Comparison of ENCODE assay signal across 15 cellular contexts in the genomic region with DNA sequence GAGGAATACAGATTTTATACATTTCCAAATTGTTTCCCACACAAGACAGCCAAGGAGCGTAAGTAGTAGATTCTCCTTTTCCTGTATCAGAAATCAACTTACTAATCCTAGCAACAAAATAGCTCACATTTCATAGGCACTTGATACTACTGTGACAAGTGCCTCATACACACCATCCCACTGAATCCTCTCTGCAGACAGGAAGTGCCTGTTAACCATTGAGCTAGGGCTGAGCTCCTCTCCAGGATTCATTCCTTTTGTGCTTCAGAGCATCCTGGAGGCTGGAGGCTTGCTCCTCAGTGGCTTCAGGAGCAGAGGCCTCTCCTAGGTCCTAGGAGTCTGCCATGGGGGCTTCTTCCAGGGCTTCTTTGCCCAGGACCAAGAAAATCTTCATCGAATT. TPM values are rescaled to one million over a fixed set of nuclear protein-coding genes. Genes with fewer than 3 reads are reported as not detected.
A peak's percentile ranks its signal among the peaks of the same experiment; 100 is the strongest.
DNase-seq lines count a peak whose midpoint lies in the region; ATAC-seq and TF ChIP-seq lines count a peak whose summit lies in the region.
"Had no signal": no experiment of that assay in that cellular context is flagged by ENCODE, and none has a peak within 500 bp of the region (broad histone marks: within the 10 kb centered on the region; RNA-seq: fewer than 3 reads in every experiment).

No MANE protein-coding gene starts in this region.

- WGBS in mesodermal cell (ENCODE audit: insufficient coverage in 2 of 2), 2 experiments: 96 to 100% methylated on average over 1 to 2 of the region's 2 CpGs

- H3K27ac ChIP-seq in mesodermal cell (ENCODE audit: low read depth, low read length, severe bottlenecking): peak overlapping the region; percentile 36
- H3K27ac ChIP-seq: BLaER1, KMS-11 had no signal

- no peak for ATAC-seq in stimulated activated naive B cell treated with anti-CD40 and anti-IgM and Interleukin-4, amounts not matched to agents 10 μg/mL and 1 μg/mL and 100 μg/mL, for 72 hours (replicated peaks)
- ATAC-seq in activated T-cell treated with anti-CD3 and anti-CD28 coated beads, Interleukin-2, amount 50 U/mL, for 72 hours (replicated peaks in 1 of 2): no peak

- DNase-seq in DMS53 (lab: John Stamatoyannopoulos, UW) (peak; percentile 68), EH (ENCODE audit: low read depth) (peak; percentile 5), NCI-H2107 treated with DMSO at 0.1 percent for 48 hours (lab: John Stamatoyannopoulos, UW; ENCODE audit: unreplicated experiment) (peak; percentile 76), GM10266 (ENCODE audit: extremely low spot score) (no peak)
- no peak for DNase-seq in stimulated activated naive B cell treated with anti-CD40 and anti-IgM and Interleukin-4, amounts not matched to agents 10 μg/mL and 1 μg/mL and 100 μg/mL, for 72 hours
- DNase-seq in activated T-cell treated with anti-CD3 and anti-CD28 coated beads, Interleukin-2, amount 50 U/mL, for 72 hours: no peak
- DNase-seq: MM.1S, NCI-H1105, NCI-H187, NCI-H345, SHP77, T-helper 2 cell had no signal

- H3K9me3 ChIP-seq in mesodermal cell (ENCODE audit: control insufficient read depth, low read length): no peaks in the 10 kb centered on the region
- H3K9me3 ChIP-seq: BLaER1 had no signal

- no peaks in the 10 kb centered on the region for H3K36me3 Mint-ChIP-seq in stimulated activated naive B cell treated with anti-CD40 and anti-IgM and Interleukin-4, amounts not matched to agents 10 μg/mL and 1 μg/mL and 100 μg/mL, for 72 hours
- H3K36me3 Mint-ChIP-seq in activated T-cell treated with anti-CD3 and anti-CD28 coated beads, Interleukin-2, amount 50 U/mL, for 72 hours (ENCODE audit: insufficient read depth in 2 of 2): no peaks in the 10 kb centered on the region

- H3K4me1 Mint-ChIP-seq in stimulated activated naive B cell treated with anti-CD40 and anti-IgM and Interleukin-4, amounts not matched to agents 10 μg/mL and 1 μg/mL and 100 μg/mL, for 72 hours: no peaks in the 10 kb centered on the region
- no peaks in the 10 kb centered on the region for H3K4me1 Mint-ChIP-seq in activated T-cell treated with anti-CD3 and anti-CD28 coated beads, Interleukin-2, amount 50 U/mL, for 72 hours (ENCODE audit: low read depth)

- H3K27me3 Mint-ChIP-seq in stimulated activated naive B cell treated with anti-CD40 and anti-IgM and Interleukin-4, amounts not matched to agents 10 μg/mL and 1 μg/mL and 100 μg/mL, for 72 hours: peaks cover 0 to 18% of the 10 kb centered on the region in 2 donors
- peaks cover 8% of the 10 kb centered on the region for H3K27me3 Mint-ChIP-seq in activated T-cell treated with anti-CD3 and anti-CD28 coated beads, Interleukin-2, amount 50 U/mL, for 72 hours (ENCODE audit: low read depth)

- H3K9me3 Mint-ChIP-seq in stimulated activated naive B cell treated with anti-CD40 and anti-IgM and Interleukin-4, amounts not matched to agents 10 μg/mL and 1 μg/mL and 100 μg/mL, for 72 hours: no peaks in the 10 kb centered on the region
- H3K9me3 Mint-ChIP-seq in activated T-cell treated with anti-CD3 and anti-CD28 coated beads, Interleukin-2, amount 50 U/mL, for 72 hours: no peaks in the 10 kb centered on the region

- H3K27ac Mint-ChIP-seq in stimulated activated naive B cell treated with anti-CD40 and anti-IgM and Interleukin-4, amounts not matched to agents 10 μg/mL and 1 μg/mL and 100 μg/mL, for 72 hours: no peak overlapping the region
- no peak overlapping the region for H3K27ac Mint-ChIP-seq in activated T-cell treated with anti-CD3 and anti-CD28 coated beads, Interleukin-2, amount 50 U/mL, for 72 hours

- H3K4me3 ChIP-seq in mesodermal cell (ENCODE audit: extremely low read depth, insufficient read depth, low read length, poor library complexity, severe bottlenecking): no peak overlapping the region
- H3K4me3 ChIP-seq: BLaER1 had no signal

- TF ChIP-seq CTCF in GM10266 (IDR thresholded peaks at IDR 0.05; ENCODE audit: control insufficient read depth, insufficient read depth, low read depth, missing control alignments): no peak

- peaks cover 5% of the 10 kb centered on the region for H3K4me1 ChIP-seq in mesodermal cell (ENCODE audit: control insufficient read depth, insufficient read depth, low read length, poor library complexity, severe bottlenecking)
- H3K4me1 ChIP-seq: BLaER1 had no signal

- no peaks in the 10 kb centered on the region for H3K36me3 ChIP-seq in mesodermal cell (ENCODE audit: control insufficient read depth, insufficient read depth, low read length)
- H3K36me3 ChIP-seq: BLaER1 had no signal

- no peak overlapping the region for H3K4me3 Mint-ChIP-seq in stimulated activated naive B cell treated with anti-CD40 and anti-IgM and Interleukin-4, amounts not matched to agents 10 μg/mL and 1 μg/mL and 100 μg/mL, for 72 hours
- H3K4me3 Mint-ChIP-seq in activated T-cell treated with anti-CD3 and anti-CD28 coated beads, Interleukin-2, amount 50 U/mL, for 72 hours: no peak overlapping the region

RNA-seq across cellular contexts. Expression of gene ZNF396, which starts 20.8 kb away (rescaled TPM):
- 1.9 TPM for polyA plus RNA-seq in mesodermal cell (2013, experiment 1 of 2)
- 2.1 TPM for polyA plus RNA-seq in mesodermal cell (2013, experiment 2 of 2)
- 1 to 10 TPM; 2.5 to 3.8 TPM for total RNA-seq in activated T-cell treated with anti-CD3 and anti-CD28 coated beads, Interleukin-2, amount 50 U/mL, for 72 hours

RNA-seq across cellular contexts. Expression of gene ZNF24, which starts 53.8 kb away (rescaled TPM):
- polyA plus RNA-seq in mesodermal cell (2013, experiment 1 of 2): 40.7 TPM
- polyA plus RNA-seq in mesodermal cell (2013, experiment 2 of 2): 45.6 TPM
- 10 to 100 TPM; 57.4 to 57.8 TPM for total RNA-seq in activated T-cell treated with anti-CD3 and anti-CD28 coated beads, Interleukin-2, amount 50 U/mL, for 72 hours

Comparison
In these comparisons a context has a peak if more than half of its experiments do, and no peak if none do; other contexts are left out.
1. DNase-seq: peak in DMS53 (single experiment), EH (single experiment) and NCI-H2107 treated with DMSO at 0.1 percent for 48 hours (single experiment); none in stimulated activated naive B cell treated with anti-CD40 and anti-IgM and Interleukin-4, amounts not matched to agents 10 μg/mL and 1 μg/mL and 100 μg/mL, for 72 hours (single experiment), GM10266 (single experiment) and activated T-cell treated with anti-CD3 and anti-CD28 coated beads, Interleukin-2, amount 50 U/mL, for 72 hours (0 of 2).